In the genomic region with DNA sequence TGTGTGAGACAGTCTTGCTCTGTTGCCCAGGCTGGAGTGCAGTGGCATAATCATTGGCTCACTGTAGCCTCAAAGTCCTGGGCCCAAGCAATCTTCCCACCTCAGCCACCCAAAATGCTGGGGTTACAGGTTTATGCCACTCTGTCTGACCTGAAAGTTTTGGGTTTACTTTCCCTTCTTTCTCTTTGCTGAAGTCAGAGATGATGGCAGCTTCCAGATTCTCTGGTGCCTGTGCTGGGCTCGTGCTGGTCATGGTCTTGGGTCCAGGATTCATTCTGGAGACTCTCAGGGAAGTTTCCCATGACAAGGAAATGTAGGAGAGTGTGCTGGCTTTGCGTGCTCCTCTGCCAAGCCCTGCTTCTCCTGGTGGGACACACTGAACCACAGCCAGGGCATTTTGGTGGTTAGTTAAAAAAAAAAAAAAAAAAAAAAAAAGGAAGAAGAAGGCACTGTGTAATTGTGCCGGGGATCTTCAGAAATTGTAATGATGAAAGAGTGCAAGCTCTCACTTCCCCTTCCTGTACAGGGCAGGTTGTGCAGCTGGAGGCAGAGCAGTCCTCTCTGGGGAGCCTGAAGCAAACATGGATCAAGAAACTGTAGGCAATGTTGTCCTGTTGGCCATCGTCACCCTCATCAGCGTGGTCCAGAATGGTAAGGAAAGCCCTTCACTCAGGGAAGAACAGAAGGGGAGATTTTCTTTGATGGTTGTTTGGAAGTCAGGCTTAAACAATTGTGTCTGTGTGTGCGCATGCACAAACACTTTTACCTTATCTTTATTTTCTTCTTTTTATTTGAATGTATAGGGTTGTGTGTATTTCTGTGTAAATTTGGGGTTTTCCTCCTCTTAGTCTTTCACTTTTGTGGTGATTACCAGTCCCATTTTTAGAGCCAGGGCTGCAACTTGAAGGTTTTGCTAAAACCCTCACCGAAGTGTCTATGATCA, we compare ENCODE assay signal across 9 cellular contexts. TPM values are rescaled to one million over a fixed set of nuclear protein-coding genes. Genes with fewer than 3 reads are reported as not detected.
DNase-seq lines count a peak whose midpoint lies in the region; ATAC-seq, FAIRE-seq and TF ChIP-seq lines count a peak whose summit lies in the region.
"Had no signal": no experiment of that assay in that cellular context is flagged by ENCODE, and none has a peak within 500 bp of the region (broad histone marks: within the 10 kb centered on the region; RNA-seq: fewer than 3 reads in every experiment).

A gene (plus strand): TSS at position 519 of the 943 bp plus-strand sequence. CDS start 63 bp downstream, at position 582.

- peak within 1 kb of the TSS; percentile 77 for H2BK120ac ChIP-seq in trophoblast cell (ENCODE audit: insufficient read depth, low read length, poor library complexity)

- H3K27ac ChIP-seq in GM12878 (ENCODE audit: control insufficient read depth, insufficient read depth) (peak within 1 kb of the TSS; percentile 82), trophoblast cell (ENCODE audit: low read depth, low read length) (peak within 1 kb of the TSS; percentile 77)

- TF ChIP-seq POLR2A in GM12878 (IDR thresholded peaks at IDR 0.05; ENCODE audit: low read depth, low read length) = peak; percentile 74

- H3K79me2 ChIP-seq in GM12878 (ENCODE audit: control insufficient read depth, insufficient read depth, low read length) (peaks cover 2% of the 10 kb centered on the region), trophoblast cell (ENCODE audit: control insufficient read depth, insufficient read depth, low read length, poor library complexity) (no peaks in the 10 kb centered on the region)

- intact Hi-C loops in GM12878 (cut with micrococcal nuclease; ENCODE audit: unreplicated experiment) = loop anchor here (1.0 to 2.0 kb wide), 2 partner anchors 9 to 14 kb away; no protein-coding TSS in a partner anchor

- in situ Hi-C loops in GM12878 (cut with MboI) = no loop called here

- H2AFZ ChIP-seq in GM12878 (ENCODE audit: control insufficient read depth, low read depth, low read length) (peak within 1 kb of the TSS; percentile 76), trophoblast cell (ENCODE audit: insufficient read depth, low read length, poor library complexity) (peak within 1 kb of the TSS; percentile 17)

- POLR2A ChIA-PET in GM12878 (lab: Charles Lee) = interaction anchor here (0.7 to 1.6 kb wide), 6 partner anchors 11 to 1689 kb away, joined by 3 to 7 read pairs (median 4); no protein-coding TSS in a partner anchor

- BruUV-seq in GM12878 (replicated peaks; lab: Mats Ljungman, UMichigan) = TSS peak; percentile 92

- H4K8ac ChIP-seq in trophoblast cell (ENCODE audit: low read depth, low read length) = peak within 1 kb of the TSS; percentile 36

- no peaks in the 10 kb centered on the region for H3K36me3 ChIP-seq in GM12878 (ENCODE audit: control insufficient read depth in 2 of 2, insufficient read depth in 2 of 2, low read length in 1 of 2)
- no peaks in the 10 kb centered on the region for H3K36me3 ChIP-seq in trophoblast cell (ENCODE audit: control insufficient read depth in 1 of 2, insufficient read depth in 2 of 2, low read length in 2 of 2)

- H3K27me3 ChIP-seq in GM12878 (replicated peaks in 1 of 2; ENCODE audit: control insufficient read depth in 2 of 2, insufficient read depth in 2 of 2, low read length in 1 of 2) (no peaks in the 10 kb centered on the region), trophoblast cell (ENCODE audit: insufficient read depth, low read length) (no peaks in the 10 kb centered on the region)

- H3K4me2 ChIP-seq in GM12878 (ENCODE audit: control insufficient read depth, insufficient read depth) = peak within 1 kb of the TSS; percentile 93
- H3K4me2 ChIP-seq in trophoblast cell (ENCODE audit: low read length) = no peak within 1 kb of the TSS

- H3K9ac ChIP-seq in GM12878 (ENCODE audit: control insufficient read depth, insufficient read depth, low read length) (peak within 1 kb of the TSS; percentile 68), trophoblast cell (ENCODE audit: low read length) (no peak within 1 kb of the TSS)

- SMC1A ChIA-PET in GM12878 (lab: Charles Lee; ENCODE audit: uncharacterized antibody, unreplicated experiment) = interaction anchor here (1.2 to 3.2 kb wide), 7 partner anchors 11 to 119 kb away, joined by 3 to 28 read pairs (median 10); no protein-coding TSS in a partner anchor

- CTCF ChIA-PET in GM12878 (lab: Yijun Ruan, JAX) = interaction anchor here (0.9 to 2.1 kb wide), 4 partner anchors 13 to 130 kb away, joined by 3 to 5 read pairs (median 4); no protein-coding TSS in a partner anchor

- peak within 1 kb of the TSS; percentile 11 for H3K14ac ChIP-seq in trophoblast cell (ENCODE audit: low read length)

- H3K4me3 ChIP-seq in GM12878 (peak within 1 kb of the TSS; percentile 56), trophoblast cell (ENCODE audit: low read depth, low read length) (no peak within 1 kb of the TSS)

- H3K23ac ChIP-seq in trophoblast cell (ENCODE audit: low read length) = no peak within 1 kb of the TSS

- H2BK12ac ChIP-seq in trophoblast cell (ENCODE audit: low read length) = peak within 1 kb of the TSS; percentile 37

- H3K79me1 ChIP-seq in trophoblast cell (ENCODE audit: low read length) = peaks cover 15% of the 10 kb centered on the region

- FAIRE-seq in GM12878 (lab: Jason Lieb, UNC) = peak; percentile 95

- H4K91ac ChIP-seq in trophoblast cell (ENCODE audit: low read depth, low read length) = peak within 1 kb of the TSS; percentile 90

- peak; percentile 92 to 98 for DNase-seq in NOMO-1 (lab: John Stamatoyannopoulos, UW; ENCODE audit: unreplicated experiment in 2 of 2)
- peak; percentile 72 for DNase-seq in GM12878 (ENCODE audit: low read depth, low spot score)
- DNase-seq in trophoblast cell = no peak
- no peak for DNase-seq in NCI-H345 (lab: John Stamatoyannopoulos, UW)
- no peak for DNase-seq in NCI-H2107 treated with DMSO at 0.1 percent for 48 hours (lab: John Stamatoyannopoulos, UW; ENCODE audit: unreplicated experiment)
- no peak for DNase-seq in DMS 273 treated with DMSO at 0.1 percent for 48 hours (lab: John Stamatoyannopoulos, UW)

- H3K9me3 ChIP-seq in GM12878 (replicated peaks; ENCODE audit: control insufficient read depth, insufficient read depth, low read length) (no peaks in the 10 kb centered on the region), trophoblast cell (ENCODE audit: insufficient read depth, low read depth, low read length) (peaks cover 1% of the 10 kb centered on the region)

- TF ChIP-seq CTCF in GM12878 (IDR thresholded peaks at IDR 0.05 in 2 of 3, conservative IDR thresholded peaks at IDR 0.05 in 1 of 3; ENCODE audit: control insufficient read depth in 2 of 3, extremely low read depth in 1 of 3, insufficient read depth in 1 of 3, low read depth in 3 of 3, low read length in 3 of 3) = no peak

- H4K20me1 ChIP-seq in GM12878 (ENCODE audit: control insufficient read depth, insufficient read depth) = no peaks in the 10 kb centered on the region

- peak; percentile 67 for ATAC-seq in GM18867 (IDR thresholded peaks at IDR 0.05; ENCODE audit: unreplicated experiment)
- ATAC-seq in HG02642 (IDR thresholded peaks at IDR 0.05; ENCODE audit: poor library complexity, unreplicated experiment) = peak; percentile 84
- peak; percentile 80 for ATAC-seq in GM12878

- peak; percentile 80 to 89; a peak in 3 of 4 replicates for TF ChIP-seq EP300 in GM12878 (IDR thresholded peaks at IDR 0.05; ENCODE audit: borderline replicate concordance in 1 of 2, control insufficient read depth in 1 of 2, low read depth in 2 of 2, low read length in 2 of 2)

- H3K4ac ChIP-seq in trophoblast cell (ENCODE audit: low read depth, low read length) = peak within 1 kb of the TSS; percentile 31

- no peak within 1 kb of the TSS for H4K12ac ChIP-seq in trophoblast cell (ENCODE audit: low read depth, low read length)

- RAD21 ChIA-PET in GM12878 (lab: Charles Lee; ENCODE audit: unreplicated experiment) = interaction anchor here (0.6 to 6.6 kb wide), 10 partner anchors 9 to 286 kb away, joined by 3 to 66 read pairs (median 4); no protein-coding TSS in a partner anchor

- WGBS in GM12878 (ENCODE audit: insufficient coverage, insufficient replicate concordance, low lambda C conversion rate, missing lambda C conversion rate) = 5% methylated on average over 7 of the region's 7 CpGs
- WGBS in trophoblast cell (ENCODE audit: extremely low coverage, insufficient coverage, insufficient read length) = no CpG with 5 or more reads among the region's 7 CpGs

- H3K4me1 ChIP-seq in GM12878 (ENCODE audit: control insufficient read depth, insufficient read depth, low read length) (peaks cover 49% of the 10 kb centered on the region), trophoblast cell (ENCODE audit: control insufficient read depth in 1 of 2, insufficient read depth in 2 of 2, low read length in 2 of 2) (peaks cover 8 to 15% of the 10 kb centered on the region in 2 experiments)

- H2BK5ac ChIP-seq in trophoblast cell (ENCODE audit: low read depth, low read length, poor library complexity) = peak within 1 kb of the TSS; percentile 47

- peak within 1 kb of the TSS; percentile 73 for H3K18ac ChIP-seq in trophoblast cell (ENCODE audit: low read length)

- H2AK5ac ChIP-seq in trophoblast cell (ENCODE audit: low read length) = peak within 1 kb of the TSS; percentile 62

- TF ChIP-seq RAD21 in GM12878 (IDR thresholded peaks at IDR 0.05; ENCODE audit: insufficient read depth, low read depth, low read length) = peak; percentile 11; the same call in 1 of the 2 replicates

TF ChIP-seq in GM12878, 131 proteins besides CTCF, POLR2A, EP300 and RAD21 (continues in another document):
- TF ChIP-seq HCFC1 (IDR thresholded peaks at IDR 0.05; ENCODE audit: low read length) (no peak), BHLHE40 (IDR thresholded peaks at IDR 0.05; ENCODE audit: borderline replicate concordance in 1 of 2, low read depth in 2 of 2, low read length in 1 of 2) (peak; percentile 50 to 78; a peak in 2 of 4 replicates), NRF1 (conservative IDR thresholded peaks at IDR 0.05; ENCODE audit: low read depth, low read length) (no peak)

RNA-seq across cellular contexts. Expression of the gene that starts here (rescaled TPM):
- total RNA-seq in GM12878 (2013; cell fraction: nucleolus; rRNA removed) = 33.3 and 39.3 TPM in 2 replicates
- total RNA-seq in GM12878 (2014; rRNA removed) = 82.5 and 92.9 TPM in 2 replicates
- 56.9 and 59.4 TPM in 2 replicates for total RNA-seq in GM12878 (2014; rRNA removed; fragmentation: Illumina TruSeq; extraction: Trizol)
- 45.9 and 48.5 TPM in 2 replicates for total RNA-seq in GM12878 (2021)
- 56.3 TPM for polyA plus RNA-seq in GM12878 (2011; ENCODE audit: low read depth)
- polyA plus RNA-seq in GM12878 (2011; rRNA removed) = 278 and 283 TPM in 2 replicates
- 238 and 302 TPM in 2 replicates for polyA plus RNA-seq in GM12878 (2011; cell fraction: cytosol; rRNA removed)
- 74.4 and 118 TPM in 2 replicates for polyA plus RNA-seq in GM12878 (2011; cell fraction: nucleus; rRNA removed)
- polyA plus RNA-seq in GM12878 (2012) = 37.3 and 38.9 TPM in 2 replicates
- polyA plus RNA-seq in GM12878 (2014; fragmentation: Illumina TruSeq; extraction: Trizol) = 137 and 156 TPM in 2 replicates
- polyA plus RNA-seq in GM12878 (2014; fragmentation: Nextera tagmentation; extraction: Ambion mirVana) = 100 to 1,000 TPM; 321 to 426 TPM
- polyA plus RNA-seq in GM12878 (2014; rRNA removed) = 88.0 and 91.9 TPM in 2 replicates
- 100 to 1,000 TPM; 105 to 114 TPM for polyA plus RNA-seq in GM12878 (2016; fragmentation: Nextera tagmentation; extraction: Ambion mirVana)
- 192 and 220 TPM in 2 replicates for polyA minus RNA-seq in GM12878 (2011; rRNA and poly(A)+ RNA removed)
- polyA minus RNA-seq in GM12878 (2011; cell fraction: cytosol; rRNA and poly(A)+ RNA removed) = 27.6 and 28.6 TPM in 2 replicates
- 21.3 and 23.0 TPM in 2 replicates for polyA minus RNA-seq in GM12878 (2011; cell fraction: nucleus; rRNA and poly(A)+ RNA removed)
- polyA plus RNA-seq in trophoblast cell (2013) = 3.3 and 3.5 TPM in 2 replicates
- total RNA-seq: SK-MEL-5 had no signal

Comparison
In these comparisons a context has a peak if more than half of its experiments do, and no peak if none do; other contexts are left out.
1. DNase-seq: peak in NOMO-1 (2 of 2) and GM12878 (single experiment); none in trophoblast cell (0 of 2), NCI-H345 (single experiment), NCI-H2107 treated with DMSO at 0.1 percent for 48 hours (single experiment) and DMS 273 treated with DMSO at 0.1 percent for 48 hours (single experiment).
2. Peak in every context shown above with its lines, with median percentiles within 50 percentile points of each other: ATAC-seq.